ENCODE assay signal across 8 cellular contexts in the genomic region with DNA sequence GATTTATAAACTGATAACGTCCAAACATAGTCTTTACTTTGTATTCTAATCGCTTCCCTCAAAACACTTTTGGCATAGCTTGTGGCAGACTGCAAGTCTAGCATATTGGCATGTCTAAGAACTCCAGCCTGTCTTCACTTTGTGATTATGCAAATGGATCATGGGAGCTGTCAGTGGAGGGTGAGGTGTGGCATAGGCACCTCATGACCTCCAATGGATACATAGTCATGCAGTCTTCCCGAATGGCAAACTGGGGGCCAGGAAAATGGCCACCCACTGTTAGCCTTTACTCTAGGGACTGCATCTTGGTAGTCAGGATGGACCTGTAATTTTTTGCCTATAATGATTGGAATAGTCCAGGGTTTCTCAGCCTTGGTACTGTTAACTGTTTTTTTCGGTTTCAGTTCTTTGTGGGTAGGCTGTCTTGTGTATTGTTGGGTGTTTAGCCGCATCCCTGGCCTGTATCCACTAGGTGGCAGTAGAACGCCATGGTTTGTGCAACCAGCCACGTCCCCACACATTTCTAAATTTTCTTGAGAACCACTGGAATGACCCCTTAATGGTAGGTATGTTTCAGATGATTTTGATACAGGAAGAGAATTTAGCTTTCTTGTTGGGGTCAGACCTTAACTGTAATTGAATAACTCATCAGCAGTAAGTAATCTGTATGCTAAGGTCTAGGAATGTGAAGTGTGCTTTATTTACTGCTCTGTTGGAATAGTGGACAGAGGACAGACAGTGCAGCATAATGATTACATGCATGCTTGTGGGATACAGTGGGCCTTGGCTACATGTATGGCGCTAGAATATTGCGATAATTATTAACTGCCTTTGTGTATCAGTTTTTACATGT. TPM values are rescaled to one million over a fixed set of nuclear protein-coding genes. Genes with fewer than 3 reads are reported as not detected.
DNase-seq lines count a peak whose midpoint lies in the region; ATAC-seq lines count a peak whose summit lies in the region.

No MANE protein-coding gene starts in this region.

- POLR2A ChIA-PET in activated CD4-positive, alpha-beta memory T cell treated with anti-CD3 and anti-CD28 coated beads for 36 hours (lab: Charles Lee) = interaction anchor here (1.5 to 1.8 kb wide), 2 partner anchors 25 to 57 kb away, joined by 4 to 7 read pairs; partner anchors contain the start of gene GPR171

- peak overlapping the region; percentile 24 for H3K27ac Mint-ChIP-seq in activated CD4-positive, alpha-beta memory T cell treated with anti-CD3 and anti-CD28 coated beads for 36 hours
- peak overlapping the region; percentile 87 for H3K27ac Mint-ChIP-seq in memory B cell

- ATAC-seq in GM18867 (IDR thresholded peaks at IDR 0.05; ENCODE audit: unreplicated experiment) (peak; percentile 92), HG03095 (IDR thresholded peaks at IDR 0.05; ENCODE audit: unreplicated experiment) (peak; percentile 85), memory B cell (ENCODE audit: low read depth) (peak; percentile 80)

- intact Hi-C loops in activated CD4-positive, alpha-beta memory T cell treated with anti-CD3 and anti-CD28 coated beads for 36 hours (cut with micrococcal nuclease) = loop anchor here (1.0 to 5.0 kb wide), 12 partner anchors 18 to 691 kb away; partner anchors contain the start of gene P2RY14

- no peaks in the 10 kb centered on the region for H3K36me3 Mint-ChIP-seq in activated CD4-positive, alpha-beta memory T cell treated with anti-CD3 and anti-CD28 coated beads for 36 hours
- H3K36me3 Mint-ChIP-seq in memory B cell = no peaks in the 10 kb centered on the region

- CTCF ChIA-PET in activated CD4-positive, alpha-beta memory T cell treated with anti-CD3 and anti-CD28 coated beads for 36 hours (lab: Charles Lee) = interaction anchor here (0.6 to 7.1 kb wide), 38 partner anchors 8 to 691 kb away, joined by 3 to 155 read pairs (median 8); partner anchors contain the start of genes GPR87 and P2RY14

- H3K9me3 Mint-ChIP-seq in activated CD4-positive, alpha-beta memory T cell treated with anti-CD3 and anti-CD28 coated beads for 36 hours = peaks cover 2% of the 10 kb centered on the region
- peaks cover 2% of the 10 kb centered on the region for H3K9me3 Mint-ChIP-seq in memory B cell

- DNase-seq in AML-193 (lab: John Stamatoyannopoulos, UW) = peak; percentile 56 to 67
- peak; percentile 38 to 83 for DNase-seq in NCI-H526 (lab: John Stamatoyannopoulos, UW)
- peak; percentile 87 for DNase-seq in activated CD4-positive, alpha-beta memory T cell treated with anti-CD3 and anti-CD28 coated beads for 36 hours
- peak; percentile 82 for DNase-seq in ecto neural progenitor cell (ENCODE audit: low spot score)
- peak; percentile 79 to 86 for DNase-seq in memory B cell (ENCODE audit: low spot score in 2 of 2)
- DNase-seq in stimulated activated CD8-positive, alpha-beta memory T cell treated with anti-CD3 and anti-CD28 coated beads, Interleukin-12 subunit alpha, Interleukin-12 subunit beta, amount 100 ng/mL, for 24 hours (ENCODE audit: extremely low read depth) = peak; percentile 51

- no peaks in the 10 kb centered on the region for H3K27me3 Mint-ChIP-seq in activated CD4-positive, alpha-beta memory T cell treated with anti-CD3 and anti-CD28 coated beads for 36 hours
- no peaks in the 10 kb centered on the region for H3K27me3 Mint-ChIP-seq in memory B cell

- no peak overlapping the region for H3K4me3 Mint-ChIP-seq in activated CD4-positive, alpha-beta memory T cell treated with anti-CD3 and anti-CD28 coated beads for 36 hours
- no peak overlapping the region for H3K4me3 Mint-ChIP-seq in memory B cell

- peaks cover 52% of the 10 kb centered on the region for H3K4me1 Mint-ChIP-seq in activated CD4-positive, alpha-beta memory T cell treated with anti-CD3 and anti-CD28 coated beads for 36 hours (ENCODE audit: low read depth)
- H3K4me1 Mint-ChIP-seq in memory B cell = peaks cover 31% of the 10 kb centered on the region

RNA-seq across cellular contexts. Expression of gene GPR171, which starts 24.6 kb away (rescaled TPM):
- 10 to 100 TPM; 70.7 to 74.0 TPM for total RNA-seq in activated CD4-positive, alpha-beta memory T cell treated with anti-CD3 and anti-CD28 coated beads for 36 hours

RNA-seq across cellular contexts. Expression of gene P2RY14, which starts 50.7 kb away (rescaled TPM):
- under 1 TPM; 0.17 to 0.26 TPM for total RNA-seq in activated CD4-positive, alpha-beta memory T cell treated with anti-CD3 and anti-CD28 coated beads for 36 hours

Comparison
In these comparisons a context has a peak if more than half of its experiments do, and no peak if none do; other contexts are left out.
1. Peak in every context shown above with its lines: DNase-seq and ATAC-seq.